Comparison of ENCODE assay signal across 14 cellular contexts in genomic region chr20:4513720-4514119, GRCh38.
DNase-seq lines count a peak whose midpoint lies in the region; ATAC-seq, FAIRE-seq and TF ChIP-seq lines count a peak whose summit lies in the region.
"Had no signal": no experiment of that assay in that cellular context is flagged by ENCODE, and none has a peak within 500 bp of the region (broad histone marks: within the 10 kb centered on the region; RNA-seq: fewer than 3 reads in every experiment).

No MANE protein-coding gene starts in this region.

- peaks cover 20% of the 10 kb centered on the region for H3K4me1 Mint-ChIP-seq in osteocyte (ENCODE audit: unreplicated experiment)

- DNase-seq in EL = peak; percentile 85
- peak; percentile 50 for DNase-seq in Panc1 (ENCODE audit: low read depth, low spot score)
- peak; percentile 79 for DNase-seq in endothelial cell of umbilical vein (ENCODE audit: low read depth, low spot score)
- DNase-seq in osteocyte (ENCODE audit: extremely low spot score, unreplicated experiment) = no peak
- DNase-seq in NCI-H2227 (lab: John Stamatoyannopoulos, UW; ENCODE audit: unreplicated experiment) = no peak
- no peak for DNase-seq in D721Med (ENCODE audit: insufficient read length, low spot score)
- DNase-seq in T1000 (lab: John Stamatoyannopoulos, UW) = no peak
- DNase-seq: activated CD8-positive, alpha-beta T cell treated with anti-CD3 and anti-CD28 coated beads, Interleukin-2, amount 10 ng/mL, durations not matched to agents 7 days and 5 days; NCI-H2171; stimulated activated CD4-positive, alpha-beta T cell treated with anti-CD3 and anti-CD28 coated beads, Interleukin-4, amount 100 ng/mL, for 4 hours; stimulated activated naive CD4-positive, alpha-beta T cell had no signal

- BruUV-seq in Panc1 (replicated peaks; lab: Mats Ljungman, UMichigan) = no TSS peak
- BruUV-seq in endothelial cell of umbilical vein (replicated peaks; lab: Mats Ljungman, UMichigan) = no TSS peak

- H3K4me1 ChIP-seq in Panc1 (ENCODE audit: control insufficient read depth, insufficient read depth, low read length) = peaks cover 7% of the 10 kb centered on the region; the same call in 1 of the 2 replicates
- peaks cover 40% of the 10 kb centered on the region for H3K4me1 ChIP-seq in endothelial cell of umbilical vein (ENCODE audit: control insufficient read depth, extremely low read depth, insufficient read depth, low read length)
- H3K4me1 ChIP-seq: HAP-1 had no signal

- no peaks in the 10 kb centered on the region for H3K9me1 ChIP-seq in endothelial cell of umbilical vein (replicated peaks; ENCODE audit: control insufficient read depth, extremely low read depth, insufficient read depth, low read length)

- ATAC-seq in Panc1 = peak; percentile 77
- ATAC-seq in HG03342 (IDR thresholded peaks at IDR 0.05; ENCODE audit: unreplicated experiment) = no peak
- ATAC-seq: activated CD8-positive, alpha-beta T cell treated with anti-CD3 and anti-CD28 coated beads, Interleukin-2, amount 10 ng/mL, durations not matched to agents 7 days and 5 days had no signal

- TF ChIP-seq POLR2A in endothelial cell of umbilical vein (IDR thresholded peaks at IDR 0.05; ENCODE audit: low read depth, low read length) = no peak

- H3K4me2 ChIP-seq in endothelial cell of umbilical vein (ENCODE audit: insufficient read depth, low read length) = peak overlapping the region; percentile 79

- H3K4me3 ChIP-seq in Panc1 (ENCODE audit: low read depth in 2 of 2, low read length in 2 of 2) (no peak overlapping the region), endothelial cell of umbilical vein (replicated peaks in 1 of 3; ENCODE audit: insufficient read depth in 1 of 3, low read depth in 1 of 3, low read length in 3 of 3) (no peak overlapping the region)
- H3K4me3 ChIP-seq: HAP-1 had no signal

- H3K36me3 Mint-ChIP-seq in osteocyte (ENCODE audit: unreplicated experiment) = no peaks in the 10 kb centered on the region

- H3K9ac ChIP-seq in endothelial cell of umbilical vein (replicated peaks; ENCODE audit: extremely low read depth, insufficient read depth, low read length) = peak overlapping the region; percentile 72

- H3K9me3 ChIP-seq in Panc1 (ENCODE audit: control insufficient read depth, insufficient read depth, low read depth, low read length) (no peaks in the 10 kb centered on the region), endothelial cell of umbilical vein (replicated peaks; ENCODE audit: control insufficient read depth, insufficient read depth, low read length) (no peaks in the 10 kb centered on the region)
- H3K9me3 ChIP-seq: HAP-1 had no signal

- H3K27ac Mint-ChIP-seq in osteocyte (ENCODE audit: unreplicated experiment) = peak overlapping the region; percentile 2
- H3K27ac Mint-ChIP-seq: activated CD8-positive, alpha-beta T cell treated with anti-CD3 and anti-CD28 coated beads, Interleukin-2, amount 10 ng/mL, durations not matched to agents 7 days and 5 days had no signal

- POLR2A ChIA-PET in Panc1 (lab: Charles Lee) = no interaction called here
- POLR2A ChIA-PET in endothelial cell of umbilical vein (lab: Charles Lee) = no interaction called here

- H2AFZ ChIP-seq in endothelial cell of umbilical vein (ENCODE audit: low read depth, low read length) = no peak overlapping the region

- H3K27me3 ChIP-seq in Panc1 (ENCODE audit: control insufficient read depth, insufficient read depth, low read length) (no peaks in the 10 kb centered on the region), endothelial cell of umbilical vein (ENCODE audit: control insufficient read depth in 2 of 2, insufficient read depth in 2 of 2, low read length in 2 of 2) (no peaks in the 10 kb centered on the region)

- H3K9me3 Mint-ChIP-seq in osteocyte (ENCODE audit: unreplicated experiment) = peaks cover 4% of the 10 kb centered on the region

- in situ Hi-C loops in Panc1 (cut with HindIII; ENCODE audit: low pct_unique_long_range_greater_than_20kb, low sequenced_read_pairs) = no loop called here

- H3K36me3 ChIP-seq in Panc1 (ENCODE audit: control insufficient read depth, insufficient read depth, low read length) = no peaks in the 10 kb centered on the region
- no peaks in the 10 kb centered on the region for H3K36me3 ChIP-seq in endothelial cell of umbilical vein (ENCODE audit: control insufficient read depth in 2 of 2, extremely low read depth in 1 of 2, insufficient read depth in 2 of 2, low read length in 2 of 2)
- H3K36me3 ChIP-seq: HAP-1 had no signal

- intact Hi-C loops in Panc1 (cut with micrococcal nuclease; ENCODE audit: unreplicated experiment) = no loop called here
- intact Hi-C loops in endothelial cell of umbilical vein (cut with micrococcal nuclease) = loop anchor here (1.0 to 2.0 kb wide), 2 partner anchors 37 to 42 kb away; no protein-coding TSS in a partner anchor

- dilution Hi-C loops in endothelial cell of umbilical vein (cut with MboI; ENCODE audit: extremely low pct_ligation_motif_present, low sequenced_read_pairs) = no loop called here

- no peak overlapping the region for H3K4me3 Mint-ChIP-seq in osteocyte (ENCODE audit: unreplicated experiment)
- H3K4me3 Mint-ChIP-seq: activated CD8-positive, alpha-beta T cell treated with anti-CD3 and anti-CD28 coated beads, Interleukin-2, amount 10 ng/mL, durations not matched to agents 7 days and 5 days had no signal

- FAIRE-seq in endothelial cell of umbilical vein (lab: Jason Lieb, UNC) (peak; percentile 90), D721Med (lab: Jason Lieb, UNC) (no peak)

- CTCF ChIA-PET in Panc1 (lab: Charles Lee) (no interaction called here), endothelial cell of umbilical vein (lab: Charles Lee) (interaction anchor here (1.3 kb wide), 1 partner anchor 42 kb away, joined by 5 read pairs; no protein-coding TSS in a partner anchor)

- no peaks in the 10 kb centered on the region for H3K27me3 Mint-ChIP-seq in osteocyte (ENCODE audit: unreplicated experiment)

- H4K20me1 ChIP-seq in endothelial cell of umbilical vein (replicated peaks; ENCODE audit: control insufficient read depth, extremely low read depth, insufficient read depth, low read length) = no peaks in the 10 kb centered on the region

- no peak overlapping the region for H3K27ac ChIP-seq in Panc1 (ENCODE audit: low read length)
- peak overlapping the region; percentile 98 for H3K27ac ChIP-seq in endothelial cell of umbilical vein (ENCODE audit: insufficient read depth, low read depth, low read length)
- H3K27ac ChIP-seq: C4-2B had no signal

- H3K79me2 ChIP-seq in endothelial cell of umbilical vein (ENCODE audit: control insufficient read depth, insufficient read depth, low read length) = no peaks in the 10 kb centered on the region

- no peak for TF ChIP-seq CTCF in Panc1 (IDR thresholded peaks at IDR 0.05)
- TF ChIP-seq CTCF in endothelial cell of umbilical vein (IDR thresholded peaks at IDR 0.05; ENCODE audit: extremely low read depth in 1 of 2, insufficient read depth in 1 of 2, low read depth in 1 of 2, low read length in 2 of 2) = no peak
- no peak for TF ChIP-seq CTCF in osteocyte (IDR thresholded peaks at IDR 0.05)
- no peak for TF ChIP-seq CTCF in D721Med (IDR thresholded peaks at IDR 0.05; ENCODE audit: insufficient read depth, missing control alignments)

TF ChIP-seq in endothelial cell of umbilical vein, 7 proteins besides CTCF, POLR2A, EP300 and RAD21:
- TF ChIP-seq JUN (IDR thresholded peaks at IDR 0.05; ENCODE audit: borderline replicate concordance, insufficient read depth, insufficient read length, low read depth) (peak; percentile 53), POLR2AphosphoS5 (IDR thresholded peaks at IDR 0.05; ENCODE audit: insufficient read depth, low read depth, low read length) (no peak), FOS (IDR thresholded peaks at IDR 0.05; ENCODE audit: borderline replicate concordance, insufficient read depth, low read length) (peak; percentile 66), GATA2 (IDR thresholded peaks at IDR 0.05; ENCODE audit: insufficient read depth, insufficient read length, low read depth, low read length) (peak; percentile 56)

Comparison
In these comparisons a context has a peak if more than half of its experiments do, and no peak if none do; other contexts are left out.
1. DNase-seq: peak in EL (single experiment), Panc1 (single experiment) and endothelial cell of umbilical vein (single experiment); none in osteocyte (single experiment), NCI-H2227 (single experiment), D721Med (single experiment) and T1000 (single experiment).